ENCODE assay signal across 27 cellular contexts in the genomic region with DNA sequence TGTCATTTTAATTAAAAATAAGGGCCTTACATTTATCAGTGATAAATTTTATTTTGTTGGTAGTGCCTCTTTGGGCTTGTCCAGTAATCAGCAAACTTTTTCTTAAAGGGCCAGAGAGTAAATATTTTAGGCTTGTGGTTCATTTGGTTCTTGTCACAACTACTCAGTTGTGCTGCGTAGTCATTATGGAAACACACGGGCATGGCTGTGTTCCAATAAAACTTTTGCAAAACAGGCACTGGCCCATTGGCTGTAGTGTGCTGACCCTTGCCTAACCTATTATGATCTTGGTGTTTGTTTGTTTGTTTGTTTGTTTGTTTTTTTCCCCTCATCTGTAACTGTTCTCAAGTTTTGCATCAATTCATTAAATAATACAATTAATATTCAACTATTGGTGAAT.
"Had no signal": no experiment of that assay in that cellular context is flagged by ENCODE, and none has a peak within 500 bp of the region (broad histone marks: within the 10 kb centered on the region; RNA-seq: fewer than 3 reads in every experiment).

No MANE protein-coding gene starts in this region.

- H3K36me3 ChIP-seq: esophagus squamous epithelium, gastroesophageal sphincter, stomach, suprapubic skin, tibial nerve had no signal

- DNase-seq: activated B cell treated with CpG ODN at 0.5 μM for 24 hours; activated CD4-positive, alpha-beta T cell treated with anti-CD3 and anti-CD28 coated beads for 4 hours; activated CD4-positive, alpha-beta T cell treated with anti-CD3 and anti-CD28 coated beads, Interleukin-2, amount 50 U/mL, for 48 hours; activated CD8-positive, alpha-beta memory T cell treated with anti-CD3 and anti-CD28 coated beads, Interleukin-2, amount 50 U/mL, for 48 hours; activated naive CD4-positive, alpha-beta T cell; activated naive CD8-positive, alpha-beta T cell treated with anti-CD3 and anti-CD28 coated beads for 36 hours; activated T-cell treated with anti-CD3 and anti-CD28 coated beads, Interleukin-2, amount 50 U/mL, for 4 hours; amniotic stem cell; cerebellar nuclear complex; esophagus squamous epithelium; head of caudate nucleus; hypothalamus; mesenchymal stem cell; mucosa of descending colon; nephron progenitor cell; stimulated activated CD4-positive, alpha-beta T cell treated with anti-CD3 and anti-CD28 coated beads, Interleukin-12 subunit alpha, Interleukin-12 subunit beta, amount 100 ng/mL, for 4 hours; stomach; T-cell had no signal

- H3K4me3 ChIP-seq: coronary artery, esophagus squamous epithelium, gastroesophageal sphincter, mucosa of descending colon, stomach, suprapubic skin, tibial nerve had no signal

- FAIRE-seq: bronchial epithelial cell, islet of Langerhans had no signal

- H3K9me3 ChIP-seq: esophagus squamous epithelium, gastroesophageal sphincter, mucosa of descending colon, stomach, suprapubic skin, tibial nerve had no signal

- H3K27me3 Mint-ChIP-seq: activated B cell treated with CpG ODN at 0.5 μM for 24 hours; activated naive CD8-positive, alpha-beta T cell treated with anti-CD3 and anti-CD28 coated beads for 36 hours; progenitor cell of endocrine pancreas; T-cell had no signal

- H3K27ac Mint-ChIP-seq: activated B cell treated with CpG ODN at 0.5 μM for 24 hours; activated T-helper 2 cell treated with anti-CD3 and anti-CD28 coated beads, Interferon-gamma antibody, Interleukin-2, Interleukin-4, amounts not matched to agents 10 μg/mL and 5 μg/mL and 100 μg/mL, durations not matched to agents 14 hours and 24 hours and 36 hours; nephron progenitor cell; T-helper 2 cell treated with Interferon-gamma antibody and Interleukin-4, amounts not matched to agents 5 μg/mL and 100 μg/mL, for 36 hours had no signal

- H3K9me3 Mint-ChIP-seq: activated B cell treated with CpG ODN at 0.5 μM for 24 hours; activated naive CD8-positive, alpha-beta T cell treated with anti-CD3 and anti-CD28 coated beads for 36 hours; activated T-cell treated with anti-CD3 and anti-CD28 coated beads, Interleukin-2, amount 50 U/mL, for 4 hours; activated T-helper 2 cell treated with anti-CD3 and anti-CD28 coated beads, Interferon-gamma antibody, Interleukin-2, Interleukin-4, amounts not matched to agents 10 μg/mL and 5 μg/mL and 100 μg/mL, durations not matched to agents 14 hours and 24 hours and 36 hours; nephron progenitor cell; T-cell; T-helper 2 cell treated with Interferon-gamma antibody and Interleukin-4, amounts not matched to agents 5 μg/mL and 100 μg/mL, for 36 hours had no signal

- H3K27me3 ChIP-seq: esophagus squamous epithelium, gastroesophageal sphincter, stomach, suprapubic skin, tibial nerve had no signal

- H3K36me3 Mint-ChIP-seq: T-cell had no signal

- H3K4me3 Mint-ChIP-seq: activated B cell treated with CpG ODN at 0.5 μM for 24 hours; activated naive CD8-positive, alpha-beta T cell treated with anti-CD3 and anti-CD28 coated beads for 36 hours; activated T-cell treated with anti-CD3 and anti-CD28 coated beads, Interleukin-2, amount 50 U/mL, for 4 hours; nephron progenitor cell; T-cell; T-helper 2 cell treated with Interferon-gamma antibody and Interleukin-4, amounts not matched to agents 5 μg/mL and 100 μg/mL, for 36 hours had no signal

- H3K27ac ChIP-seq: esophagus squamous epithelium, suprapubic skin, tibial nerve had no signal

- ATAC-seq: gastroesophageal sphincter, mucosa of descending colon had no signal
